In the genomic region with DNA sequence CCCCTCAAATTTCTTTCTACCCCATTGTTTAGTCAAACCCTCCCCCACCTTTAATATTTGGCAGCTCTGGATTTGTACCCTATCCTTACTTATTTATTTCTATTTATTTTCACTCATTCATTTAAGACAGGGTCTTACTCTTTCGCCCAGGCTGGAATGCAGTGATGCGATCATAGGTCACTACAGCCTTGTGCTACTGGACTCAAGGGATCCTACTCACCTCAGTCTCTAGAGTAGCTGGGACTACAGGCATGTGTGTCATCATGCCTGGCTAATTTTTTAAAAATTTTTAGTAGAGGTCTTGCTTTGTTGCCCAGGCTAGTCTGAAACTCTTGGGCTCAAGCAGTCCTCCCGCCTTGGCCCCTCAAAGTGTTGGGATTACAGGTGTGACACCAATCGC, we compare ENCODE assay signal across 27 cellular contexts. TPM values are rescaled to one million over a fixed set of nuclear protein-coding genes. Genes with fewer than 3 reads are reported as not detected.
DNase-seq lines count a peak whose midpoint lies in the region; ATAC-seq, FAIRE-seq and TF ChIP-seq lines count a peak whose summit lies in the region.
"Had no signal": no experiment of that assay in that cellular context is flagged by ENCODE, and none has a peak within 500 bp of the region (broad histone marks: within the 10 kb centered on the region; RNA-seq: fewer than 3 reads in every experiment).

No MANE protein-coding gene starts in this region.

- H3K4me3 ChIP-seq in A549: no peak overlapping the region
- H3K4me3 ChIP-seq in naive thymus-derived CD4-positive, alpha-beta T cell (ENCODE audit: low read length): no peak overlapping the region
- H3K4me3 ChIP-seq: BLaER1 treated with 17β-estradiol and CSF1 and Interleukin-3, amounts not matched to agents 10 nM and 100 nM; HAP-1 had no signal

- TF ChIP-seq EP300 in A549 (IDR thresholded peaks at IDR 0.05): no peak

- peak overlapping the region; percentile 52 for H3K27ac Mint-ChIP-seq in activated T-cell treated with anti-CD3 and anti-CD28 coated beads, Interleukin-2, amount 50 U/mL, for 24 hours
- peak overlapping the region; percentile 22 to 53 for H3K27ac Mint-ChIP-seq in effector memory CD8-positive, alpha-beta T cell
- no peak overlapping the region for H3K27ac Mint-ChIP-seq in naive thymus-derived CD4-positive, alpha-beta T cell
- H3K27ac Mint-ChIP-seq: CD4-positive, alpha-beta T cell had no signal

- peaks cover 62% of the 10 kb centered on the region for H3K4me1 Mint-ChIP-seq in activated T-cell treated with anti-CD3 and anti-CD28 coated beads, Interleukin-2, amount 50 U/mL, for 24 hours (ENCODE audit: low read depth)
- peaks cover 32 to 57% of the 10 kb centered on the region in 2 donors for H3K4me1 Mint-ChIP-seq in effector memory CD8-positive, alpha-beta T cell (ENCODE audit: low read depth in 2 of 2)
- peaks cover 19 to 88% (median 74%) of the 10 kb centered on the region in 7 donors for H3K4me1 Mint-ChIP-seq in naive thymus-derived CD4-positive, alpha-beta T cell

- peaks cover 15% of the 10 kb centered on the region; the same call in 2 of the 3 replicates for H3K4me1 ChIP-seq in A549
- peaks cover 3 to 5% of the 10 kb centered on the region in 2 donors for H3K4me1 ChIP-seq in naive thymus-derived CD4-positive, alpha-beta T cell (ENCODE audit: control insufficient read depth in 2 of 2, insufficient read depth in 2 of 2, low read length in 2 of 2)
- H3K4me1 ChIP-seq: BE2C, HAP-1 had no signal

- CTCF ChIA-PET in A549 (lab: Yijun Ruan, JAX): interaction anchor here (0.7 to 2.0 kb wide), 4 partner anchors 17 to 197 kb away, joined by 3 to 6 read pairs (median 4); no protein-coding TSS in a partner anchor
- CTCF ChIA-PET in naive thymus-derived CD4-positive, alpha-beta T cell (lab: Charles Lee): no interaction called here

- H3K9me3 ChIP-seq in A549: no peaks in the 10 kb centered on the region
- no peaks in the 10 kb centered on the region for H3K9me3 ChIP-seq in naive thymus-derived CD4-positive, alpha-beta T cell (ENCODE audit: control insufficient read depth in 2 of 3, low read length in 3 of 3)
- H3K9me3 ChIP-seq: BE2C, HAP-1 had no signal

- H3K27ac ChIP-seq in A549: no peak overlapping the region
- no peak overlapping the region for H3K27ac ChIP-seq in naive thymus-derived CD4-positive, alpha-beta T cell (ENCODE audit: low read depth, low read length)
- H3K27ac ChIP-seq: 22Rv1; BLaER1 treated with 17β-estradiol and CSF1 and Interleukin-3, amounts not matched to agents 10 nM and 100 nM had no signal

- peak; percentile 51 to 58; a peak in 3 of 6 replicates for ATAC-seq in A549
- ATAC-seq in effector memory CD8-positive, alpha-beta T cell (replicated peaks): no peak
- ATAC-seq in naive thymus-derived CD4-positive, alpha-beta T cell: peak; percentile 37

- no peak for FAIRE-seq in A549 (lab: Jason Lieb, UNC)
- FAIRE-seq: A204.1, D721Med, GM12891, GM18507, H54 had no signal

- no peak overlapping the region for H3K4me2 ChIP-seq in A549
- H3K4me2 ChIP-seq: BLaER1 treated with 17β-estradiol and CSF1 and Interleukin-3, amounts not matched to agents 10 nM and 100 nM had no signal

- 84% methylated on average over 4 of the region's 4 CpGs for WGBS in A549 (ENCODE audit: missing lambda C conversion rate)

- no peak for TF ChIP-seq RAD21 in A549 (conservative IDR thresholded peaks at IDR 0.05 in 1 of 2, IDR thresholded peaks at IDR 0.05 in 1 of 2)

- no peaks in the 10 kb centered on the region for H3K36me3 ChIP-seq in naive thymus-derived CD4-positive, alpha-beta T cell (ENCODE audit: control insufficient read depth in 2 of 3, insufficient read depth in 3 of 3, low read length in 3 of 3)
- H3K36me3 ChIP-seq: BE2C, HAP-1 had no signal

- no peaks in the 10 kb centered on the region for H3K9me3 Mint-ChIP-seq in activated T-cell treated with anti-CD3 and anti-CD28 coated beads, Interleukin-2, amount 50 U/mL, for 24 hours
- no peaks in the 10 kb centered on the region for H3K9me3 Mint-ChIP-seq in effector memory CD8-positive, alpha-beta T cell
- peaks cover 0 to 2% (median 0%) of the 10 kb centered on the region in 11 donors for H3K9me3 Mint-ChIP-seq in naive thymus-derived CD4-positive, alpha-beta T cell
- H3K9me3 Mint-ChIP-seq: CD4-positive, alpha-beta T cell; CD8-positive, alpha-beta memory T cell had no signal

- DNase-seq in activated T-cell treated with anti-CD3 and anti-CD28 coated beads, Interleukin-2, amount 50 U/mL, for 24 hours: no peak
- DNase-seq in activated T-cell treated with anti-CD3 and anti-CD28 coated beads, Interleukin-2, amount 50 U/mL, for 1 hour: no peak
- no peak for DNase-seq in A549 (ENCODE audit: low read depth in 1 of 2, low spot score in 1 of 2)
- no peak for DNase-seq in effector memory CD8-positive, alpha-beta T cell
- no peak for DNase-seq in naive thymus-derived CD4-positive, alpha-beta T cell
- no peak for DNase-seq in NOMO-1 (lab: John Stamatoyannopoulos, UW; ENCODE audit: unreplicated experiment in 2 of 2)
- no peak for DNase-seq in RKO (ENCODE audit: low spot score)
- no peak for DNase-seq in GF-D8 (lab: John Stamatoyannopoulos, UW)
- DNase-seq: ACHN; AML-193; BE2C; CD4-positive, alpha-beta T cell; CD8-positive, alpha-beta memory T cell; DMS 273 treated with DMSO at 0.1 percent for 48 hours; DMS79; EL; GDM1; GOT3 had no signal

- H3K27me3 Mint-ChIP-seq in activated T-cell treated with anti-CD3 and anti-CD28 coated beads, Interleukin-2, amount 50 U/mL, for 24 hours: no peaks in the 10 kb centered on the region
- H3K27me3 Mint-ChIP-seq in effector memory CD8-positive, alpha-beta T cell: no peaks in the 10 kb centered on the region
- no peaks in the 10 kb centered on the region for H3K27me3 Mint-ChIP-seq in naive thymus-derived CD4-positive, alpha-beta T cell
- H3K27me3 Mint-ChIP-seq: CD4-positive, alpha-beta T cell had no signal

- POLR2A ChIA-PET in A549 (lab: Yijun Ruan, JAX): no interaction called here
- POLR2A ChIA-PET in naive thymus-derived CD4-positive, alpha-beta T cell (lab: Charles Lee): no interaction called here

- H3K27me3 ChIP-seq in naive thymus-derived CD4-positive, alpha-beta T cell (ENCODE audit: control insufficient read depth in 2 of 2, insufficient read depth in 2 of 2, low read length in 2 of 2): no peaks in the 10 kb centered on the region
- H3K27me3 ChIP-seq: BE2C; BLaER1 treated with 17β-estradiol and CSF1 and Interleukin-3, amounts not matched to agents 10 nM and 100 nM had no signal

- TF ChIP-seq POLR2A in A549 (IDR thresholded peaks at IDR 0.05; ENCODE audit: low read length): no peak

- TF ChIP-seq CTCF in A549 (IDR thresholded peaks at IDR 0.05): no peak

- intact Hi-C loops in naive thymus-derived CD4-positive, alpha-beta T cell (cut with micrococcal nuclease): no loop called here

- no peak overlapping the region for H3K4me3 Mint-ChIP-seq in activated T-cell treated with anti-CD3 and anti-CD28 coated beads, Interleukin-2, amount 50 U/mL, for 24 hours
- H3K4me3 Mint-ChIP-seq in effector memory CD8-positive, alpha-beta T cell: no peak overlapping the region
- H3K4me3 Mint-ChIP-seq in naive thymus-derived CD4-positive, alpha-beta T cell: no peak overlapping the region
- H3K4me3 Mint-ChIP-seq: CD14-positive monocyte; CD4-positive, alpha-beta T cell had no signal

- H3K36me3 Mint-ChIP-seq in activated T-cell treated with anti-CD3 and anti-CD28 coated beads, Interleukin-2, amount 50 U/mL, for 24 hours (ENCODE audit: low read depth): peaks cover 26% of the 10 kb centered on the region
- H3K36me3 Mint-ChIP-seq in effector memory CD8-positive, alpha-beta T cell (ENCODE audit: insufficient read depth): peaks cover 67% of the 10 kb centered on the region
- H3K36me3 Mint-ChIP-seq in naive thymus-derived CD4-positive, alpha-beta T cell: peaks cover 0 to 20% (median 5%) of the 10 kb centered on the region in 5 donors

TF ChIP-seq in A549, 52 proteins besides CTCF, POLR2A, EP300 and RAD21:
- TF ChIP-seq MYC (IDR thresholded peaks at IDR 0.05; ENCODE audit: borderline replicate concordance, low read length): no peak
- TF ChIP-seq, protein P1, sequence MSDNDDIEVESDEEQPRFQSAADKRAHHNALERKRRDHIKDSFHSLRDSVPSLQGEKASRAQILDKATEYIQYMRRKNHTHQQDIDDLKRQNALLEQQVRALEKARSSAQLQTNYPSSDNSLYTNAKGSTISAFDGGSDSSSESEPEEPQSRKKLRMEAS (IDR thresholded peaks at IDR 0.05): no peak
- TF ChIP-seq HDAC2 (IDR thresholded peaks at IDR 0.05): no peak
- TF ChIP-seq HEYL (CRISPR knock-in tag; IDR thresholded peaks at IDR 0.05): no peak
- TF ChIP-seq FOSL2 (IDR thresholded peaks at IDR 0.05): no peak
- no peak for TF ChIP-seq FOSL2 (CRISPR knock-in tag; IDR thresholded peaks at IDR 0.05)
- TF ChIP-seq NR3C1 (IDR thresholded peaks at IDR 0.05): no peak
- TF ChIP-seq CHD4 (IDR thresholded peaks at IDR 0.05; ENCODE audit: borderline replicate concordance): no peak
- TF ChIP-seq HOXB13 (CRISPR knock-in tag; IDR thresholded peaks at IDR 0.05; ENCODE audit: low read depth): no peak
- TF ChIP-seq, protein P2, sequence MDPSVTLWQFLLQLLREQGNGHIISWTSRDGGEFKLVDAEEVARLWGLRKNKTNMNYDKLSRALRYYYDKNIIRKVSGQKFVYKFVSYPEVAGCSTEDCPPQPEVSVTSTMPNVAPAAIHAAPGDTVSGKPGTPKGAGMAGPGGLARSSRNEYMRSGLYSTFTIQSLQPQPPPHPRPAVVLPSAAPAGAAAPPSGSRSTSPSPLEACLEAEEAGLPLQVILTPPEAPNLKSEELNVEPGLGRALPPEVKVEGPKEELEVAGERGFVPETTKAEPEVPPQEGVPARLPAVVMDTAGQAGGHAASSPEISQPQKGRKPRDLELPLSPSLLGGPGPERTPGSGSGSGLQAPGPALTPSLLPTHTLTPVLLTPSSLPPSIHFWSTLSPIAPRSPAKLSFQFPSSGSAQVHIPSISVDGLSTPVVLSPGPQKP (IDR thresholded peaks at IDR 0.05; ENCODE audit: low read depth, low read length): no peak
- no peak for TF ChIP-seq HOXB5 (CRISPR knock-in tag; IDR thresholded peaks at IDR 0.05)
- no peak for TF ChIP-seq RFX5 (IDR thresholded peaks at IDR 0.05)
- TF ChIP-seq HOXA7 (CRISPR knock-in tag; IDR thresholded peaks at IDR 0.05): no peak
- no peak for TF ChIP-seq KDM5A (IDR thresholded peaks at IDR 0.05)
- TF ChIP-seq RNF2 (IDR thresholded peaks at IDR 0.05; ENCODE audit: borderline replicate concordance, low read depth): no peak

RNA-seq across cellular contexts. Expression of a gene that starts 35.4 kb away (rescaled TPM):
- polyA plus RNA-seq in A549 (2011; rRNA removed): 127 and 138 TPM in 2 replicates
- 34.6 and 34.8 TPM in 2 replicates for polyA plus RNA-seq in A549 (2012; cell fraction: cytosol; rRNA removed)
- polyA plus RNA-seq in A549 (2012; cell fraction: nucleus; rRNA removed): 39.2 and 46.0 TPM in 2 replicates
- 92.6 to 95.5 TPM (median 94.7 TPM) in 3 replicates for polyA plus RNA-seq in A549 (2017; fragmentation: RNase III; extraction: RNeasy Plus Mini Kit Qiagen cat#74134 plus additional on column Dnase treatment)
- 146 and 162 TPM in 2 replicates for polyA minus RNA-seq in A549 (2011; rRNA and poly(A)+ RNA removed)
- 100 to 1,000 TPM; 128 to 191 (median 181) TPM for total RNA-seq in naive thymus-derived CD4-positive, alpha-beta T cell
- 10 to 100 TPM; 20.1 to 23.3 TPM for polyA plus RNA-seq in naive thymus-derived CD4-positive, alpha-beta T cell

Comparison
In these comparisons a context has a peak if more than half of its experiments do, and no peak if none do; other contexts are left out.
1. H3K27ac Mint-ChIP-seq: peak in activated T-cell treated with anti-CD3 and anti-CD28 coated beads, Interleukin-2, amount 50 U/mL, for 24 hours (single experiment) and effector memory CD8-positive, alpha-beta T cell (2 of 2); none in naive thymus-derived CD4-positive, alpha-beta T cell (0 of 9).